In the genomic region with DNA sequence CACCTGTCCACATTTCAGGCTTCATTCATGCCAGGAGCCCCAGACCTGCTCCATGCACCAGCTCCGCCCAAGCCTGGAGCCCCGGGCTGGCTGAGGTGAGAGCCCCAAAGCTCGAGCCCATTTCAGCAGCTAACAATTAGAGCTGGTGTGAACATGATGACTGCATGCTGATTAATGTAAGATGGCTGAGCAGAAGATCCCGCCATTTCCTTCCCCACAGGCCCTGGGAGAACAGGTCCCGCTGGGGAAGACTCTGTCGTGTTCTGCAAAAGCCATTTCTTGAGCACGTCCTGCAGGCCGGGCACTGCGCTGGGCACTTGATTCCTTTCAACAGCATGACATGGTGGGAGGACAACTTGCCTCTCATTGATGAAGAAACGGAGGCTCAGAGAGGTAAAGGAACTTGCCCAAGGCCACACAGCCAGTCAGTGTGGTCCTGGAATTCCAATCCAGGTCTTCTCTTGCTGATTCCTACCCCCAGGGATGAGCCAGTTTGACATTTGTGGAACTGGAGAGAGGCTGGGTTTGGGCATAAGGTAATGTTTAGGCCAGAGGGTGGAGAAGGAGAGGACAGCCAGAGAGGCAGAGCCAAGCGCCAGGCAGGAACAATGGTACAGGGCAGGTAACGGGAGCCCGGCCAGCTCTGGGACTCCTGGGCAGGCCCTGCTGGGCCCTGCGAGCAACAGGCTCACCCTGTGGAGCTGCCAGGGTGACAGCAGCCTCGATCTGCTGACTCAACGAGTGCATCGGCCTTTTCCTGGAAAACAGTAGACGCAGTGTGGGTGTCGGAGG, we compare ENCODE assay signal across 21 cellular contexts. TPM values are rescaled to one million over a fixed set of nuclear protein-coding genes. Genes with fewer than 3 reads are reported as not detected.
DNase-seq lines count a peak whose midpoint lies in the region; ATAC-seq, FAIRE-seq and TF ChIP-seq lines count a peak whose summit lies in the region.
"Had no signal": no experiment of that assay in that cellular context is flagged by ENCODE, and none has a peak within 500 bp of the region (broad histone marks: within the 10 kb centered on the region; RNA-seq: fewer than 3 reads in every experiment).

No MANE protein-coding gene starts in this region.

- no peaks in the 10 kb centered on the region for H3K9me3 Mint-ChIP-seq in MCF 10A (ENCODE audit: unreplicated experiment)
- H3K9me3 Mint-ChIP-seq: activated CD4-positive, alpha-beta T cell treated with anti-CD3 and anti-CD28 coated beads, Interleukin-2, amount 10 ng/mL, durations not matched to agents 7 days and 5 days; H9; naive B cell had no signal

- peak; percentile 70 for DNase-seq in MCF 10A (ENCODE audit: unreplicated experiment)
- DNase-seq in HepG2 (ENCODE audit: low spot score): no peak
- no peak for DNase-seq in stimulated activated CD4-positive, alpha-beta T cell treated with anti-CD3 and anti-CD28 coated beads, Interleukin-1b, Interleukin-23, amount 100 ng/mL, for 48 hours
- DNase-seq in hippocampal formation (lab: John Stamatoyannopoulos, UW): no peak
- DNase-seq: activated CD4-positive, alpha-beta T cell treated with anti-CD3 and anti-CD28 coated beads, Interleukin-2, amount 10 ng/mL, durations not matched to agents 7 days and 5 days; activated naive CD4-positive, alpha-beta T cell treated with Interleukin-2 at 50 U/mL for 16 hours; DMS 273 treated with DMSO at 0.1 percent for 48 hours; H9; MM.1S; naive B cell; NCI-H187; NCI-H510A; OCI-M1 had no signal

- H3K27ac Mint-ChIP-seq in MCF 10A (ENCODE audit: low read depth, unreplicated experiment): peak overlapping the region; percentile 75
- H3K27ac Mint-ChIP-seq: activated CD4-positive, alpha-beta T cell treated with anti-CD3 and anti-CD28 coated beads, Interleukin-2, amount 10 ng/mL, durations not matched to agents 7 days and 5 days had no signal

- no peak for TF ChIP-seq POLR2A in HepG2 (IDR thresholded peaks at IDR 0.05; ENCODE audit: insufficient read depth in 1 of 2, low read depth in 2 of 2, low read length in 2 of 2)

- TF ChIP-seq CTCF in HEK293 (tag by site-specific recombination; IDR thresholded peaks at IDR 0.05) (no peak), MCF 10A (IDR thresholded peaks at IDR 0.05; ENCODE audit: unreplicated experiment) (no peak), HepG2 (CRISPR knock-in tag; IDR thresholded peaks at IDR 0.05) (no peak)

- H4K20me1 ChIP-seq in HepG2 (ENCODE audit: insufficient read depth, low read length): no peaks in the 10 kb centered on the region

- no peak for TF ChIP-seq EP300 in HepG2 (IDR thresholded peaks at IDR 0.05; ENCODE audit: low read depth in 2 of 2, low read length in 2 of 2)
- TF ChIP-seq EP300 in HepG2 (CRISPR knock-in tag; IDR thresholded peaks at IDR 0.05; ENCODE audit: borderline replicate concordance): no peak

- H3K36me3 Mint-ChIP-seq in MCF 10A (ENCODE audit: insufficient read depth, unreplicated experiment): no peaks in the 10 kb centered on the region
- H3K36me3 Mint-ChIP-seq: naive B cell had no signal

- H3K4me1 ChIP-seq in HEK293 (ENCODE audit: control insufficient read depth, insufficient read depth, low read length): no peaks in the 10 kb centered on the region
- H3K4me1 ChIP-seq in HepG2 (ENCODE audit: insufficient read depth, low read length): peaks cover 84% of the 10 kb centered on the region
- H3K4me1 ChIP-seq in subcutaneous abdominal adipose tissue (ENCODE audit: control insufficient read depth in 5 of 5, insufficient read depth in 5 of 5, low read length in 5 of 5): peaks cover 12 to 45% (median 40%) of the 10 kb centered on the region in 5 donors

- no peak for FAIRE-seq in HepG2 (lab: Jason Lieb, UNC)
- FAIRE-seq: TTC549 had no signal

- H3K4me1 Mint-ChIP-seq in MCF 10A (ENCODE audit: insufficient read depth, unreplicated experiment): peaks cover 47% of the 10 kb centered on the region

- intact Hi-C loops in MCF 10A (cut with micrococcal nuclease): loop anchor here (5.0 kb wide), 1 partner anchor 37 kb away; no protein-coding TSS in a partner anchor
- intact Hi-C loops in HepG2 (cut with micrococcal nuclease; ENCODE audit: unreplicated experiment): no loop called here

- H3K4me3 ChIP-seq in HEK293 (ENCODE audit: low read depth, low read length): no peak overlapping the region
- no peak overlapping the region; a peak in 1 of 6 replicates for H3K4me3 ChIP-seq in HepG2 (replicated peaks in 1 of 3; ENCODE audit: insufficient read depth in 1 of 3, low read depth in 2 of 3, low read length in 3 of 3)
- H3K4me3 ChIP-seq in subcutaneous abdominal adipose tissue (ENCODE audit: low read depth in 1 of 5, low read length in 5 of 5): no peak overlapping the region
- H3K4me3 ChIP-seq: ascending aorta, psoas muscle had no signal

- no TSS peak for BruUV-seq in MCF 10A (replicated peaks; lab: Mats Ljungman, UMichigan)
- BruUV-seq in HepG2 (replicated peaks; lab: Mats Ljungman, UMichigan): no TSS peak

- 40% methylated on average over 11 of the region's 19 CpGs for whole genome bisulfite sequencing in HepG2 (ENCODE audit: low lambda C conversion rate)

- no peaks in the 10 kb centered on the region for H3K79me2 ChIP-seq in HepG2 (ENCODE audit: insufficient read depth, low read length)

- H3K27me3 ChIP-seq in HepG2 (ENCODE audit: control insufficient read depth in 1 of 2, insufficient read depth in 2 of 2, low read length in 2 of 2) (no peaks in the 10 kb centered on the region), subcutaneous abdominal adipose tissue (ENCODE audit: control insufficient read depth in 5 of 5, insufficient read depth in 4 of 5, low read length in 5 of 5) (peaks cover 0 to under 1% (median 0%) of the 10 kb centered on the region in 5 donors)
- H3K27me3 ChIP-seq: ascending aorta had no signal

- no peaks in the 10 kb centered on the region for H3K9me3 ChIP-seq in HEK293 (ENCODE audit: control insufficient read depth, insufficient read depth, low read depth, low read length)
- no peaks in the 10 kb centered on the region for H3K9me3 ChIP-seq in HepG2 (ENCODE audit: low read length)
- no peaks in the 10 kb centered on the region for H3K9me3 ChIP-seq in subcutaneous abdominal adipose tissue (ENCODE audit: control insufficient read depth in 5 of 5, low read length in 5 of 5)
- H3K9me3 ChIP-seq: ascending aorta, psoas muscle had no signal

- CTCF ChIA-PET in HEK293 (lab: Yijun Ruan, JAX) (interaction anchor here (0.6 to 15.1 kb wide), 4 partner anchors 31 to 178 kb away, joined by 4 to 427 read pairs (median 6); no protein-coding TSS in a partner anchor), MCF 10A (lab: Yijun Ruan, JAX) (interaction anchor here (0.5 to 14.5 kb wide), 7 partner anchors 21 to 162 kb away, joined by 3 to 373 read pairs (median 3); a partner anchor contains a TSS), HepG2 (lab: Yijun Ruan, JAX; ENCODE audit: low intra/inter-chr PET ratio, low total read pairs) (no interaction called here)

- H3K4me3 Mint-ChIP-seq in MCF 10A (ENCODE audit: unreplicated experiment): peak overlapping the region; percentile 21
- H3K4me3 Mint-ChIP-seq: activated CD4-positive, alpha-beta T cell treated with anti-CD3 and anti-CD28 coated beads, Interleukin-2, amount 10 ng/mL, durations not matched to agents 7 days and 5 days; H9; naive B cell had no signal

- H3K27me3 Mint-ChIP-seq in MCF 10A (ENCODE audit: insufficient read depth, unreplicated experiment): no peaks in the 10 kb centered on the region
- H3K27me3 Mint-ChIP-seq: activated CD4-positive, alpha-beta T cell treated with anti-CD3 and anti-CD28 coated beads, Interleukin-2, amount 10 ng/mL, durations not matched to agents 7 days and 5 days had no signal

- no peaks in the 10 kb centered on the region for H3K36me3 ChIP-seq in HEK293 (ENCODE audit: control insufficient read depth in 2 of 2, insufficient read depth in 1 of 2, low read length in 2 of 2)
- no peaks in the 10 kb centered on the region for H3K36me3 ChIP-seq in HepG2 (replicated peaks in 1 of 2; ENCODE audit: control insufficient read depth in 1 of 2, insufficient read depth in 2 of 2, low read length in 2 of 2)
- no peaks in the 10 kb centered on the region for H3K36me3 ChIP-seq in subcutaneous abdominal adipose tissue (ENCODE audit: control insufficient read depth in 5 of 5, insufficient read depth in 5 of 5, low read length in 5 of 5)
- H3K36me3 ChIP-seq: ascending aorta had no signal

- H3K27ac ChIP-seq in HEK293 (ENCODE audit: extremely low read depth, low read depth, low read length): no peak overlapping the region
- no peak overlapping the region for H3K27ac ChIP-seq in HepG2 (ENCODE audit: extremely low read length, insufficient read depth, low read length)
- H3K27ac ChIP-seq in subcutaneous abdominal adipose tissue (ENCODE audit: low read depth, low read length): peak overlapping the region; percentile 95
- H3K27ac ChIP-seq: psoas muscle had no signal

- ATAC-seq in HepG2: no peak
- no peak for ATAC-seq in GM21381 (IDR thresholded peaks at IDR 0.05; ENCODE audit: unreplicated experiment)
- ATAC-seq in HG03097 (IDR thresholded peaks at IDR 0.05; ENCODE audit: low FRiP score, unreplicated experiment): no peak
- ATAC-seq: SK-N-SH treated with all-trans-retinoic acid at 6 μM for 48 hours had no signal

- POLR2A ChIA-PET in HEK293 (lab: Yijun Ruan, JAX): no interaction called here
- POLR2A ChIA-PET in MCF 10A (lab: Yijun Ruan, JAX): interaction anchor here (0.8 to 10.2 kb wide), 16 partner anchors 10 to 335 kb away, joined by 3 to 153 read pairs (median 4); a partner anchor contains a TSS
- POLR2A ChIA-PET in HepG2 (lab: Yijun Ruan, JAX): interaction anchor here (1.1 to 4.5 kb wide), 6 partner anchors 20 to 105 kb away, joined by 3 to 51 read pairs (median 14); a partner anchor contains a TSS

- in situ Hi-C loops in HepG2 (cut with HindIII; ENCODE audit: extremely low pct_ligation_motif_present, low pct_unique_long_range_greater_than_20kb): loop anchor here (5.0 kb wide), 2 partner anchors 37 to 107 kb away; no protein-coding TSS in a partner anchor

- no peak overlapping the region for H2AFZ ChIP-seq in HepG2 (ENCODE audit: low read length)

- H3K9ac ChIP-seq in HepG2 (ENCODE audit: insufficient read depth, low read depth, low read length) (no peak overlapping the region), subcutaneous abdominal adipose tissue (ENCODE audit: low read length in 5 of 5) (peak overlapping the region in 1 of 5 donors; percentile 33)

- TF ChIP-seq RAD21 in HepG2 (CRISPR knock-in tag; IDR thresholded peaks at IDR 0.05): no peak

- peak overlapping the region; percentile 46; the same call in 1 of the 2 replicates for H3K4me2 ChIP-seq in HepG2 (ENCODE audit: low read depth, low read length)

RNA-seq across cellular contexts. Expression of a gene that starts 28.1 kb away (rescaled TPM):
- total RNA-seq in MCF 10A (2022) (206 and 248 TPM in 2 replicates), HepG2 (2016; rRNA removed; fragmentation: Illumina TruSeq; extraction: Trizol) (15.5 and 33.6 TPM in 2 replicates)
- total RNA-seq in HepG2 (2016; cell fraction: cytosol; rRNA removed; fragmentation: Illumina TruSeq; extraction: Trizol; ENCODE audit: low read depth): 6.7 and 7.8 TPM in 2 replicates
- total RNA-seq in HepG2 (2016; cell fraction: insoluble cytoplasmic fraction; rRNA removed; fragmentation: Illumina TruSeq; extraction: Trizol): 10.8 and 35.8 TPM in 2 replicates
- 14.9 and 16.9 TPM in 2 replicates for total RNA-seq in HepG2 (2016; cell fraction: membrane; rRNA removed; fragmentation: Illumina TruSeq; extraction: Trizol)
- total RNA-seq in HepG2 (2016; cell fraction: nucleus; rRNA removed; fragmentation: Illumina TruSeq; extraction: Trizol): 41.9 and 47.9 TPM in 2 replicates
- polyA plus RNA-seq in HepG2 (2011; rRNA removed): 53.6 and 62.5 TPM in 2 replicates
- polyA plus RNA-seq in HepG2 (2011; cell fraction: cytosol; rRNA removed): 39.1 and 62.9 TPM in 2 replicates
- polyA plus RNA-seq in HepG2 (2011; cell fraction: nucleus; rRNA removed): 163 and 212 TPM in 2 replicates
- polyA plus RNA-seq in HepG2 (2012): 25.4 and 56.3 TPM in 2 replicates
- polyA plus RNA-seq in HepG2 (2016; cell fraction: cytosol; fragmentation: Illumina TruSeq; extraction: Trizol; ENCODE audit: low read depth): 2.1 and 2.2 TPM in 2 replicates
- 11.5 and 14.9 TPM in 2 replicates for polyA plus RNA-seq in HepG2 (2016; cell fraction: insoluble cytoplasmic fraction; fragmentation: Illumina TruSeq; extraction: Trizol; ENCODE audit: low read depth)
- polyA plus RNA-seq in HepG2 (2016; cell fraction: membrane; fragmentation: Illumina TruSeq; extraction: Trizol; ENCODE audit: low read depth): 5.7 and 6.8 TPM in 2 replicates
- polyA plus RNA-seq in HepG2 (2016; cell fraction: nucleus; fragmentation: Illumina TruSeq; extraction: Trizol; ENCODE audit: insufficient read depth, low read depth): 84.4 and 87.2 TPM in 2 replicates
- polyA minus RNA-seq in HepG2 (2011; rRNA and poly(A)+ RNA removed; ENCODE audit: low replicate concordance): 69.9 and 218 TPM in 2 replicates
- 72.7 and 86.9 TPM in 2 replicates for polyA minus RNA-seq in HepG2 (2011; cell fraction: cytosol; rRNA and poly(A)+ RNA removed)
- 65.6 and 79.3 TPM in 2 replicates for polyA minus RNA-seq in HepG2 (2011; cell fraction: nucleus; rRNA and poly(A)+ RNA removed)
- total RNA-seq: activated CD4-positive, alpha-beta T cell treated with anti-CD3 and anti-CD28 coated beads, Interleukin-2, amount 10 ng/mL, durations not matched to agents 7 days and 5 days had no signal

RNA-seq across cellular contexts. Expression of a gene that starts 28.5 kb away (rescaled TPM):
- total RNA-seq in MCF 10A (2022): 1.7 and 1.9 TPM in 2 replicates
- total RNA-seq in HepG2 (2016; rRNA removed; fragmentation: Illumina TruSeq; extraction: Trizol): 1.8 and 2.0 TPM in 2 replicates
- total RNA-seq in HepG2 (2016; cell fraction: cytosol; rRNA removed; fragmentation: Illumina TruSeq; extraction: Trizol; ENCODE audit: low read depth): 0.53 and 1.0 TPM in 2 replicates
- 1.4 and 2.3 TPM in 2 replicates for total RNA-seq in HepG2 (2016; cell fraction: insoluble cytoplasmic fraction; rRNA removed; fragmentation: Illumina TruSeq; extraction: Trizol)
- 1.3 and 1.5 TPM in 2 replicates for total RNA-seq in HepG2 (2016; cell fraction: membrane; rRNA removed; fragmentation: Illumina TruSeq; extraction: Trizol)
- 1.9 and 2.1 TPM in 2 replicates for total RNA-seq in HepG2 (2016; cell fraction: nucleus; rRNA removed; fragmentation: Illumina TruSeq; extraction: Trizol)
- polyA plus RNA-seq in HepG2 (2011; rRNA removed): 1.7 and 2.2 TPM in 2 replicates
- polyA plus RNA-seq in HepG2 (2011; cell fraction: cytosol; rRNA removed): 1.7 and 2.2 TPM in 2 replicates
- 9.9 and 10.1 TPM in 2 replicates for polyA plus RNA-seq in HepG2 (2011; cell fraction: nucleus; rRNA removed)
- polyA plus RNA-seq in HepG2 (2012): 0.88 and 1.6 TPM in 2 replicates
- polyA plus RNA-seq in HepG2 (2016; cell fraction: cytosol; fragmentation: Illumina TruSeq; extraction: Trizol; ENCODE audit: low read depth): 0.47 and 1.2 TPM in 2 replicates
- polyA plus RNA-seq in HepG2 (2016; cell fraction: insoluble cytoplasmic fraction; fragmentation: Illumina TruSeq; extraction: Trizol; ENCODE audit: low read depth): 1.7 and 2.2 TPM in 2 replicates
- polyA plus RNA-seq in HepG2 (2016; cell fraction: membrane; fragmentation: Illumina TruSeq; extraction: Trizol; ENCODE audit: low read depth): 0.94 and 1.7 TPM in 2 replicates
- 4.0 and 5.0 TPM in 2 replicates for polyA plus RNA-seq in HepG2 (2016; cell fraction: nucleus; fragmentation: Illumina TruSeq; extraction: Trizol; ENCODE audit: insufficient read depth, low read depth)
- polyA minus RNA-seq in HepG2 (2011; rRNA and poly(A)+ RNA removed; ENCODE audit: low replicate concordance): 1.3 and 7.5 TPM in 2 replicates
- 0.69 and 0.79 TPM in 2 replicates for polyA minus RNA-seq in HepG2 (2011; cell fraction: cytosol; rRNA and poly(A)+ RNA removed)
- 1.4 and 2.1 TPM in 2 replicates for polyA minus RNA-seq in HepG2 (2011; cell fraction: nucleus; rRNA and poly(A)+ RNA removed)

RNA-seq across cellular contexts. Expression of a gene that starts 53.0 kb away (rescaled TPM):
- total RNA-seq in MCF 10A (2022) (8.3 and 13.2 TPM in 2 replicates), HepG2 (2016; rRNA removed; fragmentation: Illumina TruSeq; extraction: Trizol) (0.98 and 1.6 TPM in 2 replicates)
- 0.62 and 0.71 TPM in 2 replicates for total RNA-seq in HepG2 (2016; cell fraction: cytosol; rRNA removed; fragmentation: Illumina TruSeq; extraction: Trizol; ENCODE audit: low read depth)
- total RNA-seq in HepG2 (2016; cell fraction: insoluble cytoplasmic fraction; rRNA removed; fragmentation: Illumina TruSeq; extraction: Trizol): 1.00 and 1.9 TPM in 2 replicates
- 1.8 and 1.9 TPM in 2 replicates for total RNA-seq in HepG2 (2016; cell fraction: membrane; rRNA removed; fragmentation: Illumina TruSeq; extraction: Trizol)
- total RNA-seq in HepG2 (2016; cell fraction: nucleus; rRNA removed; fragmentation: Illumina TruSeq; extraction: Trizol): 0.99 and 1.3 TPM in 2 replicates
- 0.27 and 0.29 TPM in 2 replicates for polyA plus RNA-seq in HepG2 (2011; rRNA removed)
- 0.12 and 0.42 TPM in 2 replicates for polyA plus RNA-seq in HepG2 (2011; cell fraction: cytosol; rRNA removed)
- 0.43 and 0.48 TPM in 2 replicates for polyA plus RNA-seq in HepG2 (2011; cell fraction: nucleus; rRNA removed)
- 0.38 and 0.53 TPM in 2 replicates for polyA plus RNA-seq in HepG2 (2012)
- polyA plus RNA-seq in HepG2 (2016; cell fraction: cytosol; fragmentation: Illumina TruSeq; extraction: Trizol; ENCODE audit: low read depth): 0.38 and 0.65 TPM in 2 replicates
- 0.47 and 0.85 TPM in 2 replicates for polyA plus RNA-seq in HepG2 (2016; cell fraction: insoluble cytoplasmic fraction; fragmentation: Illumina TruSeq; extraction: Trizol; ENCODE audit: low read depth)
- 0.76 and 1.2 TPM in 2 replicates for polyA plus RNA-seq in HepG2 (2016; cell fraction: membrane; fragmentation: Illumina TruSeq; extraction: Trizol; ENCODE audit: low read depth)
- polyA plus RNA-seq in HepG2 (2016; cell fraction: nucleus; fragmentation: Illumina TruSeq; extraction: Trizol; ENCODE audit: insufficient read depth, low read depth): 0.41 and 2.0 TPM in 2 replicates
- 4.2 and 10.4 TPM in 2 replicates for polyA minus RNA-seq in HepG2 (2011; rRNA and poly(A)+ RNA removed; ENCODE audit: low replicate concordance)
- polyA minus RNA-seq in HepG2 (2011; cell fraction: cytosol; rRNA and poly(A)+ RNA removed): 2.1 TPM in 1 of 2 replicates, not detected in the other
- polyA minus RNA-seq in HepG2 (2011; cell fraction: nucleus; rRNA and poly(A)+ RNA removed): 0.39 and 1.1 TPM in 2 replicates
- total RNA-seq: ascending aorta had no signal
